ENCODE assay signal across 8 cellular contexts in the genomic region with DNA sequence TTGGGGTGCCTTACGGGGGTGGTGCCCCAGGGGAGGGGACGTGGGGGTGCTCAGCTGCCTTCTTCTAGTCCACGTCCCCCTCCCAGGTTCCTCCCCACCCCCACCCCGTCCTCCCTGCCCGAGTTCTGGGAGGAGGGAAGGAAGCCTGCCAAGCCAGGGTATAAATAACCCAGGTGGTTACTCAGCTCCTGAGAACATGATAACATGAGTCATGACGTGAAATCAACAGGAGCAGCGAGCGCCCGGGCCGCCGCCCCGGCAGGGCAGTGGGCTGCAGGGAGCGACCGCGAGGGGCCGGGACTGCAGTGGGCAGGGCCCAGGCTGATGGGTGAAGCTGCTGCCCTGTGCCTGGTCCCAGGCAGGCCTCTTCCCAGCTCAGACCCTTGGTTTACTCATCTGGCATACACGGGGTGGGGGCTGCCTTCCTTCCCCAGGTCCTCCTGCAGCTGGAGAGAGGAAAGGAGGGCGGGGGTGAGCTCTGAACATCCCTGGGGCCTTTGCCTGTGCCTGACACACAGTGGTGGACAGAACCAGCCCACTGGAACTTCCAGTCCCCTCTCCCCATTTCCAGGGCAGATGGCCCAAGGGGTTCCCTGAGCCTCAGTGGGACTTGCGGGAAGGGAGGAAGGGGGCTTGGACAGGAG. TPM values are rescaled to one million over a fixed set of nuclear protein-coding genes. Genes with fewer than 3 reads are reported as not detected.
DNase-seq lines count a peak whose midpoint lies in the region; ATAC-seq and TF ChIP-seq lines count a peak whose summit lies in the region.

No MANE protein-coding gene starts in this region.

- no peak overlapping the region for H3K27ac ChIP-seq in OCI-LY7 (ENCODE audit: low read depth, low read length, poor library complexity, severe bottlenecking)

- ATAC-seq in activated CD8-positive, alpha-beta T cell treated with anti-CD3 and anti-CD28 coated beads for 36 hours: peak; percentile 74
- ATAC-seq in GM21360 (IDR thresholded peaks at IDR 0.05; ENCODE audit: unreplicated experiment) (no peak), GM21367 (IDR thresholded peaks at IDR 0.05; ENCODE audit: unreplicated experiment) (no peak)

- no peaks in the 10 kb centered on the region for H3K9me2 ChIP-seq in OCI-LY7 (ENCODE audit: insufficient read depth, low read length)

- H3K27me3 Mint-ChIP-seq in activated CD8-positive, alpha-beta T cell treated with anti-CD3 and anti-CD28 coated beads for 36 hours: peaks cover 17% of the 10 kb centered on the region

- H4K20me1 ChIP-seq in OCI-LY7 (ENCODE audit: insufficient read depth, low read length): no peaks in the 10 kb centered on the region; the same call in 1 of the 2 replicates

- POLR2A ChIA-PET in activated CD8-positive, alpha-beta T cell treated with anti-CD3 and anti-CD28 coated beads for 36 hours (lab: Charles Lee): interaction anchor here (1.3 kb wide), 1 partner anchor 59 kb away, joined by 3 read pairs; no protein-coding TSS in a partner anchor
- POLR2A ChIA-PET in OCI-LY7 (lab: Charles Lee): interaction anchor here (0.7 kb wide), 1 partner anchor 28 kb away, joined by 7 read pairs; no protein-coding TSS in a partner anchor

- no peaks in the 10 kb centered on the region for H3K9me3 Mint-ChIP-seq in activated CD8-positive, alpha-beta T cell treated with anti-CD3 and anti-CD28 coated beads for 36 hours

- no peaks in the 10 kb centered on the region for H3K36me3 Mint-ChIP-seq in activated CD8-positive, alpha-beta T cell treated with anti-CD3 and anti-CD28 coated beads for 36 hours (ENCODE audit: low read depth)

- H3K27ac Mint-ChIP-seq in activated CD8-positive, alpha-beta T cell treated with anti-CD3 and anti-CD28 coated beads for 36 hours: no peak overlapping the region

- H3K4me1 ChIP-seq in OCI-LY7 (ENCODE audit: insufficient read depth, low read length, poor library complexity, severe bottlenecking): peaks cover 5% of the 10 kb centered on the region

- TF ChIP-seq CTCF in activated CD8-positive, alpha-beta T cell treated with anti-CD3 and anti-CD28 coated beads for 36 hours (IDR thresholded peaks at IDR 0.05): no peak
- TF ChIP-seq CTCF in fibroblast of the aortic adventitia (IDR thresholded peaks at IDR 0.05; ENCODE audit: insufficient read depth, low read length) (no peak), OCI-LY7 (conservative IDR thresholded peaks at IDR 0.05; ENCODE audit: low read length) (no peak)

- no peaks in the 10 kb centered on the region for H3K9me3 ChIP-seq in OCI-LY7 (ENCODE audit: low read length)

- H3K36me3 ChIP-seq in OCI-LY7 (ENCODE audit: insufficient read depth, low read length): no peaks in the 10 kb centered on the region

- no peak overlapping the region for H2AFZ ChIP-seq in OCI-LY7 (ENCODE audit: low read length)

- CTCF ChIA-PET in activated CD8-positive, alpha-beta T cell treated with anti-CD3 and anti-CD28 coated beads for 36 hours (lab: Charles Lee): interaction anchor here (0.8 to 1.7 kb wide), 4 partner anchors 23 to 83 kb away, joined by 3 to 4 read pairs (median 4); no protein-coding TSS in a partner anchor
- CTCF ChIA-PET in OCI-LY7 (lab: Charles Lee; ENCODE audit: unreplicated experiment): no interaction called here

- peaks cover 28% of the 10 kb centered on the region for H3K4me1 Mint-ChIP-seq in activated CD8-positive, alpha-beta T cell treated with anti-CD3 and anti-CD28 coated beads for 36 hours (ENCODE audit: low read depth)

- no peak overlapping the region for H3K4me2 ChIP-seq in OCI-LY7 (ENCODE audit: low read length)

- H3K79me2 ChIP-seq in OCI-LY7 (ENCODE audit: insufficient read depth, low read depth, low read length): no peaks in the 10 kb centered on the region

- intact Hi-C loops in activated CD8-positive, alpha-beta T cell treated with anti-CD3 and anti-CD28 coated beads for 36 hours (cut with micrococcal nuclease): no loop called here
- intact Hi-C loops in OCI-LY7 (cut with micrococcal nuclease; ENCODE audit: unreplicated experiment): no loop called here

- H3K4me3 ChIP-seq in fibroblast of the aortic adventitia (ENCODE audit: low read depth, low read length) (no peak overlapping the region), OCI-LY7 (ENCODE audit: low read depth, low read length, poor library complexity, severe bottlenecking) (no peak overlapping the region)

- BruUV-seq in OCI-LY7 (replicated peaks; lab: Mats Ljungman, UMichigan): no TSS peak

- DNase-seq in COLO668 (lab: John Stamatoyannopoulos, UW; ENCODE audit: unreplicated experiment) (peak; percentile 79), HS-5 (ENCODE audit: low read depth) (peak; percentile 60), fibroblast of the aortic adventitia (ENCODE audit: low read depth) (peak; percentile 80), pulmonary artery endothelial cell (ENCODE audit: low read depth, low spot score) (peak; percentile 46), OCI-LY7 (ENCODE audit: low spot score) (no peak)
- peak; percentile 67 for DNase-seq in activated CD8-positive, alpha-beta T cell treated with anti-CD3 and anti-CD28 coated beads for 36 hours

- H3K4me3 Mint-ChIP-seq in activated CD8-positive, alpha-beta T cell treated with anti-CD3 and anti-CD28 coated beads for 36 hours: no peak overlapping the region

RNA-seq across cellular contexts. Expression of gene PDGFB, which starts 8.8 kb away (rescaled TPM):
- total RNA-seq in activated CD8-positive, alpha-beta T cell treated with anti-CD3 and anti-CD28 coated beads for 36 hours: 1 to 10 TPM; 1.7 to 3.0 TPM
- total RNA-seq in fibroblast of the aortic adventitia (ENCODE audit: low replicate concordance) (0.09 and 0.57 TPM in 2 replicates), pulmonary artery endothelial cell (53.3 and 69.0 TPM in 2 replicates), OCI-LY7 (2022) (0.13 and 0.27 TPM in 2 replicates)
- total RNA-seq in OCI-LY7 (2014; rRNA removed; shearing (Covaris generic)): not detected in 2 replicates

Comparison
In these comparisons a context has a peak if more than half of its experiments do, and no peak if none do; other contexts are left out.
1. RNA of gene PDGFB, which starts 8.8 kb away (total RNA-seq): 53.3 to 69.0 TPM in pulmonary artery endothelial cell; 1.7 to 3.0 TPM in activated CD8-positive, alpha-beta T cell treated with anti-CD3 and anti-CD28 coated beads for 36 hours, 0.13 to 0.27 TPM in OCI-LY7 and 0.09 to 0.57 TPM in fibroblast of the aortic adventitia; every median in the first group is over 10 times any median in the second.